16 cellular contexts compared by ENCODE assay signal in genomic region chrX:107576841-107577240, GRCh38. TPM values are rescaled to one million over a fixed set of nuclear protein-coding genes. Genes with fewer than 3 reads are reported as not detected.
DNase-seq lines count a peak whose midpoint lies in the region; ATAC-seq and TF ChIP-seq lines count a peak whose summit lies in the region.
"Had no signal": no experiment of that assay in that cellular context is flagged by ENCODE, and none has a peak within 500 bp of the region (broad histone marks: within the 10 kb centered on the region; RNA-seq: fewer than 3 reads in every experiment).

No MANE protein-coding gene starts in this region.

- no peaks in the 10 kb centered on the region for H3K27me3 ChIP-seq in gastroesophageal sphincter
- H3K27me3 ChIP-seq: esophagus muscularis mucosa had no signal

- H3K27ac ChIP-seq in gastroesophageal sphincter, result no peak overlapping the region
- H3K27ac ChIP-seq: esophagus muscularis mucosa, psoas muscle had no signal

- ATAC-seq in GM21526 (IDR thresholded peaks at IDR 0.05; ENCODE audit: low FRiP score, unreplicated experiment), result peak; percentile 77
- ATAC-seq in HG03103 (IDR thresholded peaks at IDR 0.05; ENCODE audit: low read depth, unreplicated experiment), result peak; percentile 80
- peak; percentile 43 to 80 for ATAC-seq in natural killer cell treated with Interleukin-12 subunit alpha and Interleukin-12 subunit beta and Interleukin-15 and Interleukin-18, amount 100 ng/mL, for 72 hours
- no peak for ATAC-seq in gastroesophageal sphincter
- ATAC-seq: psoas muscle had no signal

- no peak for TF ChIP-seq CTCF in gastroesophageal sphincter (IDR thresholded peaks at IDR 0.05)

- H3K4me3 Mint-ChIP-seq in natural killer cell treated with Interleukin-12 subunit alpha and Interleukin-12 subunit beta and Interleukin-15 and Interleukin-18, amount 100 ng/mL, for 72 hours, result peak overlapping the region; percentile 4
- H3K4me3 Mint-ChIP-seq: T-helper 1 cell treated with Interleukin-12 subunit alpha and Interleukin-12 subunit beta and Interleukin-4 antibody, amounts not matched to agents 30 μg/mL and 1 μg/mL, for 36 hours had no signal

- peaks cover 8 to 11% of the 10 kb centered on the region in 2 donors for H3K4me1 Mint-ChIP-seq in natural killer cell treated with Interleukin-12 subunit alpha and Interleukin-12 subunit beta and Interleukin-15 and Interleukin-18, amount 100 ng/mL, for 72 hours (ENCODE audit: low read depth in 2 of 2)
- H3K4me1 Mint-ChIP-seq: naive B cell had no signal

- H3K36me3 Mint-ChIP-seq in natural killer cell treated with Interleukin-12 subunit alpha and Interleukin-12 subunit beta and Interleukin-15 and Interleukin-18, amount 100 ng/mL, for 72 hours, result no peaks in the 10 kb centered on the region

- no peaks in the 10 kb centered on the region for H3K36me3 ChIP-seq in gastroesophageal sphincter
- H3K36me3 ChIP-seq: esophagus muscularis mucosa had no signal

- TF ChIP-seq POLR2A in gastroesophageal sphincter (IDR thresholded peaks at IDR 0.05), result no peak

- peak; percentile 28 to 31 for DNase-seq in activated T-cell treated with anti-CD3 and anti-CD28 coated beads, Interleukin-2, amount 50 U/mL, for 48 hours
- DNase-seq in activated T-cell treated with anti-CD3 and anti-CD28 coated beads for 4 hours (no peak), amniotic stem cell (lab: John Stamatoyannopoulos, UW) (no peak), NCI-H226 (no peak)
- no peak for DNase-seq in natural killer cell treated with Interleukin-12 subunit alpha and Interleukin-12 subunit beta and Interleukin-15 and Interleukin-18, amount 100 ng/mL, for 72 hours (ENCODE audit: low spot score)
- DNase-seq: cortex of kidney, hippocampal formation, naive B cell, NCI-H1092, psoas muscle, RPMI8226 had no signal

- H3K4me1 ChIP-seq in gastroesophageal sphincter, result no peaks in the 10 kb centered on the region
- H3K4me1 ChIP-seq: esophagus muscularis mucosa, psoas muscle had no signal

- H3K9me3 Mint-ChIP-seq in natural killer cell treated with Interleukin-12 subunit alpha and Interleukin-12 subunit beta and Interleukin-15 and Interleukin-18, amount 100 ng/mL, for 72 hours, result no peaks in the 10 kb centered on the region
- H3K9me3 Mint-ChIP-seq: T-helper 1 cell treated with Interleukin-12 subunit alpha and Interleukin-12 subunit beta and Interleukin-4 antibody, amounts not matched to agents 30 μg/mL and 1 μg/mL, for 36 hours had no signal

- no peaks in the 10 kb centered on the region for H3K27me3 Mint-ChIP-seq in natural killer cell treated with Interleukin-12 subunit alpha and Interleukin-12 subunit beta and Interleukin-15 and Interleukin-18, amount 100 ng/mL, for 72 hours
- H3K27me3 Mint-ChIP-seq: naive B cell had no signal

- H3K27ac Mint-ChIP-seq in natural killer cell treated with Interleukin-12 subunit alpha and Interleukin-12 subunit beta and Interleukin-15 and Interleukin-18, amount 100 ng/mL, for 72 hours, result no peak overlapping the region
- H3K27ac Mint-ChIP-seq: T-helper 1 cell treated with Interleukin-12 subunit alpha and Interleukin-12 subunit beta and Interleukin-4 antibody, amounts not matched to agents 30 μg/mL and 1 μg/mL, for 36 hours had no signal

- WGBS in gastroesophageal sphincter (ENCODE audit: low coverage in 1 of 2), 2 donors, result no CpG with 5 or more reads among the region's 1 CpG

- no peak overlapping the region for H3K4me3 ChIP-seq in gastroesophageal sphincter
- H3K4me3 ChIP-seq: esophagus muscularis mucosa, psoas muscle had no signal

- no peaks in the 10 kb centered on the region for H3K9me3 ChIP-seq in gastroesophageal sphincter
- H3K9me3 ChIP-seq: esophagus muscularis mucosa, psoas muscle had no signal

- no peak for TF ChIP-seq EP300 in gastroesophageal sphincter (IDR thresholded peaks at IDR 0.05)

RNA-seq across cellular contexts. Expression of gene PRPS1, which starts 51.5 kb away (rescaled TPM):
- total RNA-seq in natural killer cell treated with Interleukin-12 subunit alpha and Interleukin-12 subunit beta and Interleukin-15 and Interleukin-18, amount 100 ng/mL, for 72 hours, result 100 to 1,000 TPM in 1 of 2 donors, 10 to 100 TPM in 1; 59.2 to 104 TPM
- total RNA-seq in gastroesophageal sphincter, result 10 to 100 TPM; 23.5 to 33.4 (median 27.5) TPM

Comparison
In these comparisons a context has a peak if more than half of its experiments do, and no peak if none do; other contexts are left out.
1. DNase-seq: peak in activated T-cell treated with anti-CD3 and anti-CD28 coated beads, Interleukin-2, amount 50 U/mL, for 48 hours (2 of 2); none in activated T-cell treated with anti-CD3 and anti-CD28 coated beads for 4 hours (single experiment), natural killer cell treated with Interleukin-12 subunit alpha and Interleukin-12 subunit beta and Interleukin-15 and Interleukin-18, amount 100 ng/mL, for 72 hours (single experiment), amniotic stem cell (single experiment) and NCI-H226 (single experiment).